In genomic region chr7:25669954-25670841, GRCh38 we compare ENCODE assay signal across 13 cellular contexts.
DNase-seq lines count a peak whose midpoint lies in the region; ATAC-seq and TF ChIP-seq lines count a peak whose summit lies in the region.
"Had no signal": no experiment of that assay in that cellular context is flagged by ENCODE, and none has a peak within 500 bp of the region (broad histone marks: within the 10 kb centered on the region; RNA-seq: fewer than 3 reads in every experiment).

No MANE protein-coding gene starts in this region.

- no peak for TF ChIP-seq CTCF in fibroblast of pulmonary artery (IDR thresholded peaks at IDR 0.05; ENCODE audit: low read length, missing control alignments)
- TF ChIP-seq CTCF in nephron progenitor cell (IDR thresholded peaks at IDR 0.05), result no peak
- TF ChIP-seq CTCF in testis (IDR thresholded peaks at IDR 0.05), result no peak
- no peak for TF ChIP-seq CTCF in GM20000 (IDR thresholded peaks at IDR 0.05; ENCODE audit: extremely low read depth, missing control alignments)

- H3K4me1 Mint-ChIP-seq in nephron progenitor cell, result peaks cover 84% of the 10 kb centered on the region
- H3K4me1 Mint-ChIP-seq: endodermal cell; stimulated activated effector memory CD8-positive, alpha-beta T cell treated with anti-CD3 and anti-CD28 coated beads, Interleukin-12 subunit alpha, Interleukin-12 subunit beta, amount 100 ng/mL, for 72 hours had no signal

- TF ChIP-seq POLR2A in testis (IDR thresholded peaks at IDR 0.05), result no peak

- H3K27me3 ChIP-seq in adipocyte (replicated peaks; ENCODE audit: control insufficient read depth, insufficient read depth, low read length) (peaks cover 8% of the 10 kb centered on the region), testis (no peaks in the 10 kb centered on the region)
- H3K27me3 ChIP-seq: MG63 had no signal

- DNase-seq in adipocyte (ENCODE audit: low read depth), result peak; percentile 11
- DNase-seq in fibroblast of pulmonary artery (ENCODE audit: low read depth), result peak; percentile 3
- no peak for DNase-seq in nephron progenitor cell
- peak; percentile 53 for DNase-seq in testis
- no peak for DNase-seq in T-helper 2 cell
- DNase-seq in GM20000 (ENCODE audit: low spot score), result no peak
- DNase-seq in stimulated activated CD4-positive, alpha-beta T cell treated with anti-CD3 and anti-CD28 coated beads, Interleukin-12 subunit alpha, Interleukin-12 subunit beta, amount 100 ng/mL, for 4 hours, result no peak
- DNase-seq: CD4-positive, alpha-beta T cell; endodermal cell; MG63; stimulated activated CD4-positive, alpha-beta T cell treated with anti-CD3 and anti-CD28 coated beads, Interleukin-2, amount 100 ng/mL, for 24 hours had no signal

- intact Hi-C loops in testis (cut with DNase I; ENCODE audit: low total_unique reads), result no loop called here

- H3K36me3 ChIP-seq in adipocyte (ENCODE audit: control insufficient read depth, insufficient read depth, low read length, severe bottlenecking) (no peaks in the 10 kb centered on the region), testis (ENCODE audit: low read depth, missing control alignments) (no peaks in the 10 kb centered on the region)
- H3K36me3 ChIP-seq: MG63 had no signal

- no peaks in the 10 kb centered on the region for H3K36me3 Mint-ChIP-seq in nephron progenitor cell (ENCODE audit: low read depth)
- H3K36me3 Mint-ChIP-seq: stimulated activated effector memory CD8-positive, alpha-beta T cell treated with anti-CD3 and anti-CD28 coated beads, Interleukin-12 subunit alpha, Interleukin-12 subunit beta, amount 100 ng/mL, for 72 hours had no signal

- no peak for ATAC-seq in GM19324 (IDR thresholded peaks at IDR 0.05; ENCODE audit: low FRiP score, unreplicated experiment)
- ATAC-seq: stimulated activated effector memory CD8-positive, alpha-beta T cell treated with anti-CD3 and anti-CD28 coated beads, Interleukin-12 subunit alpha, Interleukin-12 subunit beta, amount 100 ng/mL, for 72 hours had no signal

- H3K27me3 Mint-ChIP-seq in nephron progenitor cell (ENCODE audit: low read depth, poor library complexity), result peaks cover 3% of the 10 kb centered on the region

- H3K27ac ChIP-seq in testis, result peak overlapping the region in 1 of 2 donors; percentile 18

- H3K9me3 ChIP-seq in adipocyte (ENCODE audit: control insufficient read depth, low read length) (no peaks in the 10 kb centered on the region), testis (no peaks in the 10 kb centered on the region)
- H3K9me3 ChIP-seq: MG63 had no signal

- H3K4me3 ChIP-seq in adipocyte (ENCODE audit: low read length) (peak overlapping the region; percentile 5), fibroblast of pulmonary artery (replicated peaks; ENCODE audit: low read depth, low read length) (no peak overlapping the region), testis (no peak overlapping the region)
- H3K4me3 ChIP-seq: MG63 had no signal

- 54 to 56% methylated on average over 13 of the region's 13 CpGs for WGBS in testis, 2 donors

- H3K4me3 Mint-ChIP-seq in nephron progenitor cell, result peak overlapping the region; percentile 41
- H3K4me3 Mint-ChIP-seq: CD4-positive, alpha-beta T cell; endodermal cell; stimulated activated effector memory CD8-positive, alpha-beta T cell treated with anti-CD3 and anti-CD28 coated beads, Interleukin-12 subunit alpha, Interleukin-12 subunit beta, amount 100 ng/mL, for 72 hours had no signal

- H3K9me3 Mint-ChIP-seq in nephron progenitor cell, result no peaks in the 10 kb centered on the region
- H3K9me3 Mint-ChIP-seq: CD4-positive, alpha-beta T cell; endodermal cell; stimulated activated effector memory CD8-positive, alpha-beta T cell treated with anti-CD3 and anti-CD28 coated beads, Interleukin-12 subunit alpha, Interleukin-12 subunit beta, amount 100 ng/mL, for 72 hours had no signal

- H3K4me1 ChIP-seq in adipocyte (ENCODE audit: control insufficient read depth, insufficient read depth, low read length) (peaks cover 23% of the 10 kb centered on the region), testis (peaks cover 10% of the 10 kb centered on the region)

- peak overlapping the region; percentile 22 for H3K9ac ChIP-seq in adipocyte (ENCODE audit: low read length)

- peak overlapping the region; percentile 98 for H3K27ac Mint-ChIP-seq in nephron progenitor cell
- H3K27ac Mint-ChIP-seq: CD4-positive, alpha-beta T cell; endodermal cell; stimulated activated effector memory CD8-positive, alpha-beta T cell treated with anti-CD3 and anti-CD28 coated beads, Interleukin-12 subunit alpha, Interleukin-12 subunit beta, amount 100 ng/mL, for 72 hours had no signal

Comparison
In these comparisons a context has a peak if more than half of its experiments do, and no peak if none do; other contexts are left out.
1. DNase-seq: peak in adipocyte (single experiment), fibroblast of pulmonary artery (single experiment) and testis (single experiment); none in nephron progenitor cell (single experiment), T-helper 2 cell (0 of 5), GM20000 (single experiment) and stimulated activated CD4-positive, alpha-beta T cell treated with anti-CD3 and anti-CD28 coated beads, Interleukin-12 subunit alpha, Interleukin-12 subunit beta, amount 100 ng/mL, for 4 hours (single experiment).